1 cellular context compared by ENCODE assay signal in the genomic region with DNA sequence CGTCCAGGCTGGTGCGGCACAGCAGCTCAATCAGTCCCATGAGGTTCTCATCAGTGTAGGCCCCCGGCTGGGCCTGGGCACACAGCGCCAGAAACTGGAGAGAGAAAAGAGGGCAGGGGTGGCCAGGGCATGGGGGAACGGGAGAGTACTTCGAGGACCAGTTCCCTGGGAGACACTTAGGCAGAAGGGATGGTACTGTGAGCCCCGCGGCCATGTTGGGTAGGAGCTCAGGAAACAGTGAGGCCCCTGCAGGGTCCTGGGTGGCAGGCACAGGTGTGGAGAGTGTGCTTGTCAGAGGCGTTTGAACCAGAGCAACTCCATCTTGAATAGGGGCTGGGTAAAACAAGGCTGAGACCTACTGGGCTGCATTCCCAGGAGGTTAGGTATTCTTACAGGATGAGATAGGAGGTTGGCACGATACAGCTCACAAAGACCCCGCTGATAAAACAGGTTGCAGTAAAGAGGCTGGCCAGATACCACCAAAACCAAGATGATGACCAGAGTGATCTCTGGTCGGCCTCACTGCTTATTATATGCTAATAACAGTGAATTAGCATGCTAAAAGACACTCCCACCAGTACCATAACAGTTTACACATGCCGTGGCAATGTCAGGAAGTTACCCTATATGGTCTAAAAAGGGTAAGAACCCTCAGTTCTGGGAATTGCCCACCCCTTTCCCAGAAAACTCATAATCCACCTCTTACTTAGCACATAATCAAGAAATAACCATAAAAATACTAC.
A peak's percentile ranks its signal among the peaks of the same experiment; 100 is the strongest.
TF ChIP-seq lines count a peak whose summit lies in the region.

No MANE protein-coding gene starts in this region.

TF ChIP-seq in K562, 482 proteins besides CTCF, POLR2A, EP300 and RAD21 (continued from another document and continues in another):
- peak; percentile 82; the same call in 1 of the 2 replicates for TF ChIP-seq HEY1 (CRISPR knock-in tag; IDR thresholded peaks at IDR 0.05; ENCODE audit: borderline replicate concordance)
- no peak for TF ChIP-seq HCFC1 (IDR thresholded peaks at IDR 0.05; ENCODE audit: low read depth, low read length)
- peak; percentile 85 for TF ChIP-seq ZNF785 (CRISPR knock-in tag; IDR thresholded peaks at IDR 0.05)
- TF ChIP-seq EHMT2 (IDR thresholded peaks at IDR 0.05) = no peak
- TF ChIP-seq ILK (tag; IDR thresholded peaks at IDR 0.05; ENCODE audit: borderline replicate concordance, low read depth) = peak; percentile 96
- TF ChIP-seq, protein P1, sequence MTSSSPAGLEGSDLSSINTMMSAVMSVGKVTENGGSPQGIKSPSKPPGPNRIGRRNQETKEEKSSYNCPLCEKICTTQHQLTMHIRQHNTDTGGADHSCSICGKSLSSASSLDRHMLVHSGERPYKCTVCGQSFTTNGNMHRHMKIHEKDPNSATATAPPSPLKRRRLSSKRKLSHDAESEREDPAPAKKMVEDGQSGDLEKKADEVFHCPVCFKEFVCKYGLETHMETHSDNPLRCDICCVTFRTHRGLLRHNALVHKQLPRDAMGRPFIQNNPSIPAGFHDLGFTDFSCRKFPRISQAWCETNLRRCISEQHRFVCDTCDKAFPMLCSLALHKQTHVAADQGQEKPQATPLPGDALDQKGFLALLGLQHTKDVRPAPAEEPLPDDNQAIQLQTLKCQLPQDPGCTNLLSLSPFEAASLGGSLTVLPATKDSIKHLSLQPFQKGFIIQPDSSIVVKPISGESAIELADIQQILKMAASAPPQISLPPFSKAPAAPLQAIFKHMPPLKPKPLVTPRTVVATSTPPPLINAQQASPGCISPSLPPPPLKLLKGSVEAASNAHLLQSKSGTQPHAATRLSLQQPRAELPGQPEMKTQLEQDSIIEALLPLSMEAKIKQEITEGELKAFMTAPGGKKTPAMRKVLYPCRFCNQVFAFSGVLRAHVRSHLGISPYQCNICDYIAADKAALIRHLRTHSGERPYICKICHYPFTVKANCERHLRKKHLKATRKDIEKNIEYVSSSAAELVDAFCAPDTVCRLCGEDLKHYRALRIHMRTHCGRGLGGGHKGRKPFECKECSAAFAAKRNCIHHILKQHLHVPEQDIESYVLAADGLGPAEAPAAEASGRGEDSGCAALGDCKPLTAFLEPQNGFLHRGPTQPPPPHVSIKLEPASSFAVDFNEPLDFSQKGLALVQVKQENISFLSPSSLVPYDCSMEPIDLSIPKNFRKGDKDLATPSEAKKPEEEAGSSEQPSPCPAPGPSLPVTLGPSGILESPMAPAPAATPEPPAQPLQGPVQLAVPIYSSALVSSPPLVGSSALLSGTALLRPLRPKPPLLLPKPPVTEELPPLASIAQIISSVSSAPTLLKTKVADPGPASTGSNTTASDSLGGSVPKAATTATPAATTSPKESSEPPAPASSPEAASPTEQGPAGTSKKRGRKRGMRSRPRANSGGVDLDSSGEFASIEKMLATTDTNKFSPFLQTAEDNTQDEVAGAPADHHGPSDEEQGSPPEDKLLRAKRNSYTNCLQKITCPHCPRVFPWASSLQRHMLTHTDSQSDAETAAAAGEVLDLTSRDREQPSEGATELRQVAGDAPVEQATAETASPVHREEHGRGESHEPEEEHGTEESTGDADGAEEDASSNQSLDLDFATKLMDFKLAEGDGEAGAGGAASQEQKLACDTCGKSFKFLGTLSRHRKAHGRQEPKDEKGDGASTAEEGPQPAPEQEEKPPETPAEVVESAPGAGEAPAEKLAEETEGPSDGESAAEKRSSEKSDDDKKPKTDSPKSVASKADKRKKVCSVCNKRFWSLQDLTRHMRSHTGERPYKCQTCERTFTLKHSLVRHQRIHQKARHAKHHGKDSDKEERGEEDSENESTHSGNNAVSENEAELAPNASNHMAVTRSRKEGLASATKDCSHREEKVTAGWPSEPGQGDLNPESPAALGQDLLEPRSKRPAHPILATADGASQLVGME (CRISPR knock-in tag; IDR thresholded peaks at IDR 0.05) = peak; percentile 99
- peak; percentile 97 for TF ChIP-seq HSF4 (CRISPR knock-in tag; IDR thresholded peaks at IDR 0.05; ENCODE audit: borderline replicate concordance)
- no peak for TF ChIP-seq MYC (IDR thresholded peaks at IDR 0.05; ENCODE audit: low read depth, low read length)
- peak; percentile 99 for TF ChIP-seq MYC (CRISPR knock-in tag; IDR thresholded peaks at IDR 0.05; ENCODE audit: borderline replicate concordance, low read depth)
- TF ChIP-seq, protein P2, sequence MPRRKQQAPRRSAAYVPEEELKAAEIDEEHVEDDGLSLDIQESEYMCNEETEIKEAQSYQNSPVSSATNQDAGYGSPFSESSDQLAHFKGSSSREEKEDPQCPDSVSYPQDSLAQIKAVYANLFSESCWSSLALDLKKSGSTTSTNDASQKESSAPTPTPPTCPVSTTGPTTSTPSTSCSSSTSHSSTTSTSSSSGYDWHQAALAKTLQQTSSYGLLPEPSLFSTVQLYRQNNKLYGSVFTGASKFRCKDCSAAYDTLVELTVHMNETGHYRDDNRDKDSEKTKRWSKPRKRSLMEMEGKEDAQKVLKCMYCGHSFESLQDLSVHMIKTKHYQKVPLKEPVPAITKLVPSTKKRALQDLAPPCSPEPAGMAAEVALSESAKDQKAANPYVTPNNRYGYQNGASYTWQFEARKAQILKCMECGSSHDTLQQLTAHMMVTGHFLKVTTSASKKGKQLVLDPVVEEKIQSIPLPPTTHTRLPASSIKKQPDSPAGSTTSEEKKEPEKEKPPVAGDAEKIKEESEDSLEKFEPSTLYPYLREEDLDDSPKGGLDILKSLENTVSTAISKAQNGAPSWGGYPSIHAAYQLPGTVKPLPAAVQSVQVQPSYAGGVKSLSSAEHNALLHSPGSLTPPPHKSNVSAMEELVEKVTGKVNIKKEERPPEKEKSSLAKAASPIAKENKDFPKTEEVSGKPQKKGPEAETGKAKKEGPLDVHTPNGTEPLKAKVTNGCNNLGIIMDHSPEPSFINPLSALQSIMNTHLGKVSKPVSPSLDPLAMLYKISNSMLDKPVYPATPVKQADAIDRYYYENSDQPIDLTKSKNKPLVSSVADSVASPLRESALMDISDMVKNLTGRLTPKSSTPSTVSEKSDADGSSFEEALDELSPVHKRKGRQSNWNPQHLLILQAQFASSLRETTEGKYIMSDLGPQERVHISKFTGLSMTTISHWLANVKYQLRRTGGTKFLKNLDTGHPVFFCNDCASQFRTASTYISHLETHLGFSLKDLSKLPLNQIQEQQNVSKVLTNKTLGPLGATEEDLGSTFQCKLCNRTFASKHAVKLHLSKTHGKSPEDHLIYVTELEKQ (CRISPR knock-in tag; IDR thresholded peaks at IDR 0.05) = peak; percentile 96
- TF ChIP-seq FOXK2 (conservative IDR thresholded peaks at IDR 0.05 in 1 of 2, IDR thresholded peaks at IDR 0.05 in 1 of 2; ENCODE audit: low read depth in 2 of 2) = peak in 1 of 2 experiments; percentile 44; a peak in 1 of 4 replicates
- 0 out of 2 replicates have a peak, but pooled peaks have one; percentile 30 for TF ChIP-seq GABPA (tag; conservative IDR thresholded peaks at IDR 0.05; ENCODE audit: low read depth)
- TF ChIP-seq, protein P3, sequence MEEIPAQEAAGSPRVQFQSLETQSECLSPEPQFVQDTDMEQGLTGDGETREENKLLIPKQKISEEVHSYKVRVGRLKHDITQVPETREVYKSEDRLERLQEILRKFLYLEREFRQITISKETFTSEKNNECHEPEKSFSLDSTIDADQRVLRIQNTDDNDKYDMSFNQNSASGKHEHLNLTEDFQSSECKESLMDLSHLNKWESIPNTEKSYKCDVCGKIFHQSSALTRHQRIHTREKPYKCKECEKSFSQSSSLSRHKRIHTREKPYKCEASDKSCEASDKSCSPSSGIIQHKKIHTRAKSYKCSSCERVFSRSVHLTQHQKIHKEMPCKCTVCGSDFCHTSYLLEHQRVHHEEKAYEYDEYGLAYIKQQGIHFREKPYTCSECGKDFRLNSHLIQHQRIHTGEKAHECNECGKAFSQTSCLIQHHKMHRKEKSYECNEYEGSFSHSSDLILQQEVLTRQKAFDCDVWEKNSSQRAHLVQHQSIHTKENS (CRISPR knock-in tag; IDR thresholded peaks at IDR 0.05) = peak; percentile 66; the same call in 1 of the 2 replicates
- TF ChIP-seq, protein P4, sequence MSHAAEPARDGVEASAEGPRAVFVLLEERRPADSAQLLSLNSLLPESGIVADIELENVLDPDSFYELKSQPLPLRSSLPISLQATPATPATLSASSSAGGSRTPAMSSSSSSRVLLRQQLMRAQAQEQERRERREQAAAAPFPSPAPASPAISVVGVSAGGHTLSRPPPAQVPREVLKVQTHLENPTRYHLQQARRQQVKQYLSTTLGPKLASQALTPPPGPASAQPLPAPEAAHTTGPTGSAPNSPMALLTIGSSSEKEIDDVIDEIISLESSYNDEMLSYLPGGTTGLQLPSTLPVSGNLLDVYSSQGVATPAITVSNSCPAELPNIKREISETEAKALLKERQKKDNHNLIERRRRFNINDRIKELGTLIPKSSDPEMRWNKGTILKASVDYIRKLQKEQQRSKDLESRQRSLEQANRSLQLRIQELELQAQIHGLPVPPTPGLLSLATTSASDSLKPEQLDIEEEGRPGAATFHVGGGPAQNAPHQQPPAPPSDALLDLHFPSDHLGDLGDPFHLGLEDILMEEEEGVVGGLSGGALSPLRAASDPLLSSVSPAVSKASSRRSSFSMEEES (CRISPR knock-in tag; IDR thresholded peaks at IDR 0.05) = peak; percentile 87
- TF ChIP-seq, protein P5, sequence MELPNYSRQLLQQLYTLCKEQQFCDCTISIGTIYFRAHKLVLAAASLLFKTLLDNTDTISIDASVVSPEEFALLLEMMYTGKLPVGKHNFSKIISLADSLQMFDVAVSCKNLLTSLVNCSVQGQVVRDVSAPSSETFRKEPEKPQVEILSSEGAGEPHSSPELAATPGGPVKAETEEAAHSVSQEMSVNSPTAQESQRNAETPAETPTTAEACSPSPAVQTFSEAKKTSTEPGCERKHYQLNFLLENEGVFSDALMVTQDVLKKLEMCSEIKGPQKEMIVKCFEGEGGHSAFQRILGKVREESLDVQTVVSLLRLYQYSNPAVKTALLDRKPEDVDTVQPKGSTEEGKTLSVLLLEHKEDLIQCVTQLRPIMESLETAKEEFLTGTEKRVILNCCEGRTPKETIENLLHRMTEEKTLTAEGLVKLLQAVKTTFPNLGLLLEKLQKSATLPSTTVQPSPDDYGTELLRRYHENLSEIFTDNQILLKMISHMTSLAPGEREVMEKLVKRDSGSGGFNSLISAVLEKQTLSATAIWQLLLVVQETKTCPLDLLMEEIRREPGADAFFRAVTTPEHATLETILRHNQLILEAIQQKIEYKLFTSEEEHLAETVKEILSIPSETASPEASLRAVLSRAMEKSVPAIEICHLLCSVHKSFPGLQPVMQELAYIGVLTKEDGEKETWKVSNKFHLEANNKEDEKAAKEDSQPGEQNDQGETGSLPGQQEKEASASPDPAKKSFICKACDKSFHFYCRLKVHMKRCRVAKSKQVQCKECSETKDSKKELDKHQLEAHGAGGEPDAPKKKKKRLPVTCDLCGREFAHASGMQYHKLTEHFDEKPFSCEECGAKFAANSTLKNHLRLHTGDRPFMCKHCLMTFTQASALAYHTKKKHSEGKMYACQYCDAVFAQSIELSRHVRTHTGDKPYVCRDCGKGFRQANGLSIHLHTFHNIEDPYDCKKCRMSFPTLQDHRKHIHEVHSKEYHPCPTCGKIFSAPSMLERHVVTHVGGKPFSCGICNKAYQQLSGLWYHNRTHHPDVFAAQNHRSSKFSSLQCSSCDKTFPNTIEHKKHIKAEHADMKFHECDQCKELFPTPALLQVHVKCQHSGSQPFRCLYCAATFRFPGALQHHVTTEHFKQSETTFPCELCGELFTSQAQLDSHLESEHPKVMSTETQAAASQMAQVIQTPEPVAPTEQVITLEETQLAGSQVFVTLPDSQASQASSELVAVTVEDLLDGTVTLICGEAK (IDR thresholded peaks at IDR 0.05) = no peak
- TF ChIP-seq, protein P5 (CRISPR knock-in tag; IDR thresholded peaks at IDR 0.05) = no peak
- peak; percentile 94 for TF ChIP-seq RFX7 (CRISPR knock-in tag; IDR thresholded peaks at IDR 0.05)
- TF ChIP-seq, protein P6, sequence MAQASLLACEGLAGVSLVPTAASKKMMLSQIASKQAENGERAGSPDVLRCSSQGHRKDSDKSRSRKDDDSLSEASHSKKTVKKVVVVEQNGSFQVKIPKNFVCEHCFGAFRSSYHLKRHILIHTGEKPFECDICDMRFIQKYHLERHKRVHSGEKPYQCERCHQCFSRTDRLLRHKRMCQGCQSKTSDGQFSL (CRISPR knock-in tag; IDR thresholded peaks at IDR 0.05) = no peak
- TF ChIP-seq, protein P6 (tag; IDR thresholded peaks at IDR 0.05) = peak in 1 of 2 experiments; percentile 99; a peak in 2 of 4 replicates
- TF ChIP-seq, protein P7, sequence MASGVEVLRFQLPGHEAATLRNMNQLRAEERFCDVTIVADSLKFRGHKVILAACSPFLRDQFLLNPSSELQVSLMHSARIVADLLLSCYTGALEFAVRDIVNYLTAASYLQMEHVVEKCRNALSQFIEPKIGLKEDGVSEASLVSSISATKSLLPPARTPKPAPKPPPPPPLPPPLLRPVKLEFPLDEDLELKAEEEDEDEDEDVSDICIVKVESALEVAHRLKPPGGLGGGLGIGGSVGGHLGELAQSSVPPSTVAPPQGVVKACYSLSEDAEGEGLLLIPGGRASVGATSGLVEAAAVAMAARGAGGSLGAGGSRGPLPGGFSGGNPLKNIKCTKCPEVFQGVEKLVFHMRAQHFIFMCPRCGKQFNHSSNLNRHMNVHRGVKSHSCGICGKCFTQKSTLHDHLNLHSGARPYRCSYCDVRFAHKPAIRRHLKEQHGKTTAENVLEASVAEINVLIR (CRISPR knock-in tag; IDR thresholded peaks at IDR 0.05) = peak; percentile 89
- TF ChIP-seq ZKSCAN1 (IDR thresholded peaks at IDR 0.05; ENCODE audit: low read depth, low read length) = no peak
- TF ChIP-seq HIVEP1 (CRISPR knock-in tag; IDR thresholded peaks at IDR 0.05) = peak; percentile 98
- TF ChIP-seq ZNF140 (CRISPR knock-in tag; IDR thresholded peaks at IDR 0.05) = peak; percentile 70; the same call in 1 of the 2 replicates
- no peak for TF ChIP-seq TBP (optimal IDR thresholded peaks at IDR 0.05; ENCODE audit: low read depth, low read length)
